In genomic region chr15:75024102-75024636, GRCh38 we compare ENCODE assay signal across 8 cellular contexts. TPM values are rescaled to one million over a fixed set of nuclear protein-coding genes. Genes with fewer than 3 reads are reported as not detected.
A peak's percentile ranks its signal among the peaks of the same experiment; 100 is the strongest.
DNase-seq lines count a peak whose midpoint lies in the region; ATAC-seq, FAIRE-seq and TF ChIP-seq lines count a peak whose summit lies in the region.

No MANE protein-coding gene starts in this region.

- TF ChIP-seq CTCF in Peyer's patch (IDR thresholded peaks at IDR 0.05) = no peak

- no peaks in the 10 kb centered on the region for H3K27me3 Mint-ChIP-seq in dendritic cell treated with granulocyte-macrophage colony-stimulating factor and Interleukin-4, amounts not matched to agents 40 ng/mL and 50 ng/mL, for 4 days

- H3K27ac Mint-ChIP-seq in dendritic cell treated with granulocyte-macrophage colony-stimulating factor and Interleukin-4, amounts not matched to agents 40 ng/mL and 50 ng/mL, for 4 days = peak overlapping the region; percentile 93

- H3K4me1 Mint-ChIP-seq in dendritic cell treated with granulocyte-macrophage colony-stimulating factor and Interleukin-4, amounts not matched to agents 40 ng/mL and 50 ng/mL, for 4 days (ENCODE audit: low read depth) = peaks cover 66% of the 10 kb centered on the region

- H3K4me3 ChIP-seq in Peyer's patch = peak overlapping the region; percentile 73 to 89 (median 82)

- FAIRE-seq in GM12891 (lab: Jason Lieb, UNC) = peak; percentile 41
- no peak for FAIRE-seq in urothelium cell line (lab: Jason Lieb, UNC)

- H3K4me1 ChIP-seq in Peyer's patch = peaks cover 0 to 16% (median 0%) of the 10 kb centered on the region in 4 donors

- intact Hi-C loops in dendritic cell treated with granulocyte-macrophage colony-stimulating factor and Interleukin-4, amounts not matched to agents 40 ng/mL and 50 ng/mL, for 4 days (cut with micrococcal nuclease) = loop anchor here (10.0 kb wide), 2 partner anchors 69 to 431 kb away; partner anchors contain the start of genes RPP25 and SIN3A

- peak overlapping the region; percentile 83 to 89 (median 85) for H3K27ac ChIP-seq in Peyer's patch

- no peaks in the 10 kb centered on the region for H3K9me3 ChIP-seq in Peyer's patch

- DNase-seq in AG20443 (ENCODE audit: low spot score) (peak; percentile 38), GM12891 (ENCODE audit: insufficient read length, low spot score) (no peak), Peyer's patch (no peak), medulla oblongata (ENCODE audit: extremely low spot score) (peak; percentile 49), urothelium cell line (ENCODE audit: low spot score) (peak; percentile 39), SHP77 treated with DMSO at 0.1 percent for 48 hours (lab: John Stamatoyannopoulos, UW) (no peak)

- TF ChIP-seq POLR2A in GM12891 (IDR thresholded peaks at IDR 0.05; ENCODE audit: low read depth, low read length) = no peak; the same call in 1 of the 2 replicates
- no peak for TF ChIP-seq POLR2A in Peyer's patch (IDR thresholded peaks at IDR 0.05)

- no peak for ATAC-seq in GM18907 (IDR thresholded peaks at IDR 0.05; ENCODE audit: unreplicated experiment)

- peak overlapping the region; percentile 82 for H3K4me3 Mint-ChIP-seq in dendritic cell treated with granulocyte-macrophage colony-stimulating factor and Interleukin-4, amounts not matched to agents 40 ng/mL and 50 ng/mL, for 4 days

- peaks cover 41% of the 10 kb centered on the region for H3K36me3 Mint-ChIP-seq in dendritic cell treated with granulocyte-macrophage colony-stimulating factor and Interleukin-4, amounts not matched to agents 40 ng/mL and 50 ng/mL, for 4 days (ENCODE audit: low read depth)

- H3K27me3 ChIP-seq in Peyer's patch = no peaks in the 10 kb centered on the region

- no peaks in the 10 kb centered on the region for H3K9me3 Mint-ChIP-seq in dendritic cell treated with granulocyte-macrophage colony-stimulating factor and Interleukin-4, amounts not matched to agents 40 ng/mL and 50 ng/mL, for 4 days

- no peaks in the 10 kb centered on the region for H3K36me3 ChIP-seq in Peyer's patch

TF ChIP-seq in GM12891, 5 proteins besides CTCF, POLR2A, EP300 and RAD21:
- TF ChIP-seq SPI1 (IDR thresholded peaks at IDR 0.05; ENCODE audit: low read depth, low read length) (peak; percentile 42), TAF1 (IDR thresholded peaks at IDR 0.05; ENCODE audit: low read depth, low read length) (no peak)

RNA-seq across cellular contexts. Expression of gene PPCDC, which starts 0.8 kb away (rescaled TPM):
- polyA plus RNA-seq in GM12891 (2012; ENCODE audit: low read depth, missing spikeins) = 26.4 TPM
- total RNA-seq in Peyer's patch = 10 to 100 TPM in 3 of 4 donors, 1 to 10 TPM in 1; 8.4 to 63.5 (median 20.5) TPM

RNA-seq across cellular contexts. Expression of gene SCAMP5, which starts 28.8 kb away (rescaled TPM):
- polyA plus RNA-seq in GM12891 (2012; ENCODE audit: low read depth, missing spikeins) = 5.6 TPM
- total RNA-seq in Peyer's patch = 10 to 100 TPM in 3 of 4 donors, 1 to 10 TPM in 1; 5.0 to 78.1 (median 53.4) TPM

Comparison
In these comparisons a context has a peak if more than half of its experiments do, and no peak if none do; other contexts are left out.
1. DNase-seq: peak in AG20443 (single experiment), medulla oblongata (single experiment) and urothelium cell line (single experiment); none in GM12891 (single experiment), Peyer's patch (0 of 3) and SHP77 treated with DMSO at 0.1 percent for 48 hours (single experiment).